Comparison of ENCODE assay signal across 8 cellular contexts in genomic region chr9:127396253-127396807, GRCh38. TPM values are rescaled to one million over a fixed set of nuclear protein-coding genes. Genes with fewer than 3 reads are reported as not detected.
DNase-seq lines count a peak whose midpoint lies in the region; ATAC-seq and TF ChIP-seq lines count a peak whose summit lies in the region.

No MANE protein-coding gene starts in this region.

- H3K36me3 ChIP-seq in Caco-2 (ENCODE audit: control insufficient read depth, insufficient read depth, low read length) (no peaks in the 10 kb centered on the region), MG63 (0 out of 2 replicates have a peak, but pooled peaks cover 3% of the 10 kb centered on the region), neutrophil (no peaks in the 10 kb centered on the region)

- CTCF ChIA-PET in Caco-2 (lab: Charles Lee): interaction anchor here (0.8 to 3.4 kb wide), 17 partner anchors 8 to 457 kb away, joined by 3 to 54 read pairs (median 6); partner anchors contain the start of genes TOR2A and ZNF79

- H3K27me3 ChIP-seq in Caco-2 (replicated peaks; ENCODE audit: control insufficient read depth, insufficient read depth, low read length): no peaks in the 10 kb centered on the region
- H3K27me3 ChIP-seq in MG63: no peaks in the 10 kb centered on the region
- H3K27me3 ChIP-seq in neutrophil: peaks cover 37% of the 10 kb centered on the region

- H3K9me3 Mint-ChIP-seq in Caco-2 (ENCODE audit: unreplicated experiment): no peaks in the 10 kb centered on the region
- no peaks in the 10 kb centered on the region for H3K9me3 Mint-ChIP-seq in endothelial cell (ENCODE audit: unreplicated experiment)

- H3K36me3 Mint-ChIP-seq in Caco-2 (ENCODE audit: insufficient read depth, unreplicated experiment) (peaks cover 45% of the 10 kb centered on the region), endothelial cell (ENCODE audit: low read depth, unreplicated experiment) (no peaks in the 10 kb centered on the region)

- intact Hi-C loops in Caco-2 (cut with micrococcal nuclease; ENCODE audit: unreplicated experiment): loop anchor here (1.0 to 10.0 kb wide), 7 partner anchors 8 to 454 kb away; no protein-coding TSS in a partner anchor

- no peak overlapping the region for H3K27ac ChIP-seq in neutrophil

- no peaks in the 10 kb centered on the region for H3K27me3 Mint-ChIP-seq in Caco-2 (ENCODE audit: insufficient read depth, unreplicated experiment)
- H3K27me3 Mint-ChIP-seq in endothelial cell (ENCODE audit: unreplicated experiment): peaks cover 6% of the 10 kb centered on the region

- H3K4me3 ChIP-seq in Caco-2 (ENCODE audit: low read depth, low read length): peak overlapping the region; percentile 58
- peak overlapping the region; percentile 39 for H3K4me3 ChIP-seq in MG63
- peak overlapping the region; percentile 64 to 95 for H3K4me3 ChIP-seq in neutrophil (ENCODE audit: low read depth in 1 of 2, low read length in 1 of 2)

- H3K9me3 ChIP-seq in Caco-2 (no peaks in the 10 kb centered on the region), MG63 (no peaks in the 10 kb centered on the region), neutrophil (no peaks in the 10 kb centered on the region)

- H3K4me1 Mint-ChIP-seq in Caco-2 (ENCODE audit: low read depth, unreplicated experiment) (peaks cover 24% of the 10 kb centered on the region), endothelial cell (ENCODE audit: unreplicated experiment) (peaks cover 3% of the 10 kb centered on the region)

- H3K27ac Mint-ChIP-seq in Caco-2 (ENCODE audit: unreplicated experiment) (peak overlapping the region; percentile 93), endothelial cell (ENCODE audit: unreplicated experiment) (peak overlapping the region; percentile 31)

- ATAC-seq in HG02642 (IDR thresholded peaks at IDR 0.05; ENCODE audit: poor library complexity, unreplicated experiment) (no peak), GM21529 (IDR thresholded peaks at IDR 0.05; ENCODE audit: unreplicated experiment) (no peak)

- no peak for DNase-seq in Caco-2
- DNase-seq in MG63: no peak
- no peak for DNase-seq in endothelial cell (ENCODE audit: low spot score)
- no peak for DNase-seq in NCI-H1417 (lab: John Stamatoyannopoulos, UW)
- DNase-seq in stimulated activated naive CD4-positive, alpha-beta T cell (lab: John Stamatoyannopoulos, UW): no peak

- BruUV-seq in Caco-2 (replicated peaks; lab: Mats Ljungman, UMichigan): TSS peak; percentile 88

- H3K4me3 Mint-ChIP-seq in Caco-2 (ENCODE audit: unreplicated experiment) (peak overlapping the region; percentile 97), endothelial cell (ENCODE audit: unreplicated experiment) (peak overlapping the region; percentile 89)

- peaks cover 45% of the 10 kb centered on the region for H3K4me1 ChIP-seq in Caco-2
- peaks cover 19 to 21% of the 10 kb centered on the region in 2 experiments for H3K4me1 ChIP-seq in neutrophil (ENCODE audit: control insufficient read depth in 1 of 2, insufficient read depth in 1 of 2, low read depth in 1 of 2, low read length in 1 of 2)

- TF ChIP-seq CTCF in Caco-2 (IDR thresholded peaks at IDR 0.05; ENCODE audit: insufficient read depth in 1 of 2, low read depth in 1 of 2, low read length in 1 of 2, severe bottlenecking in 1 of 2, unreplicated experiment in 1 of 2): no peak
- TF ChIP-seq CTCF in endothelial cell (IDR thresholded peaks at IDR 0.05; ENCODE audit: unreplicated experiment): no peak
- no peak for TF ChIP-seq CTCF in neutrophil (IDR thresholded peaks at IDR 0.05)

- POLR2A ChIA-PET in Caco-2 (lab: Charles Lee): interaction anchor here (0.6 to 2.2 kb wide), 15 partner anchors 8 to 1434 kb away, joined by 3 to 51 read pairs (median 9); partner anchors contain the start of genes LRSAM1, RALGPS1, RPL12 and SPOUT1

RNA-seq across cellular contexts. Expression of gene SLC2A8, which starts 0.6 kb away (rescaled TPM):
- 141 and 144 TPM in 2 replicates for total RNA-seq in Caco-2 (2022)
- total RNA-seq in MG63 (2014; rRNA removed; shearing (Covaris generic); ENCODE audit: low replicate concordance): 10.8 and 14.2 TPM in 2 replicates
- 21.5 TPM for total RNA-seq in endothelial cell (ENCODE audit: unreplicated experiment)

RNA-seq across cellular contexts. Expression of gene ZNF79, which starts 27.9 kb away (rescaled TPM):
- 9.2 and 9.3 TPM in 2 replicates for total RNA-seq in Caco-2 (2022)
- 3.3 and 4.4 TPM in 2 replicates for total RNA-seq in MG63 (2014; rRNA removed; shearing (Covaris generic); ENCODE audit: low replicate concordance)
- 12.6 TPM for total RNA-seq in endothelial cell (ENCODE audit: unreplicated experiment)

RNA-seq across cellular contexts. Expression of gene RPL12, which starts 54.9 kb away (rescaled TPM):
- 1,592 and 1,641 TPM in 2 replicates for total RNA-seq in Caco-2 (2022)
- total RNA-seq in MG63 (2014; rRNA removed; shearing (Covaris generic); ENCODE audit: low replicate concordance): 2,095 and 2,469 TPM in 2 replicates
- total RNA-seq in endothelial cell (ENCODE audit: unreplicated experiment): 1,208 TPM

RNA-seq across cellular contexts. Expression of gene LRSAM1, which starts 55.0 kb away (rescaled TPM):
- total RNA-seq in Caco-2 (2022) (25.8 and 26.2 TPM in 2 replicates), endothelial cell (ENCODE audit: unreplicated experiment) (22.6 TPM)
- total RNA-seq in MG63 (2014; rRNA removed; shearing (Covaris generic); ENCODE audit: low replicate concordance): 8.3 and 21.6 TPM in 2 replicates
